ENCODE assay signal across 24 cellular contexts in genomic region chr13:78881746-78882145, GRCh38.
A peak's percentile ranks its signal among the peaks of the same experiment; 100 is the strongest.
DNase-seq lines count a peak whose midpoint lies in the region; ATAC-seq and TF ChIP-seq lines count a peak whose summit lies in the region.
"Had no signal": no experiment of that assay in that cellular context is flagged by ENCODE, and none has a peak within 500 bp of the region (broad histone marks: within the 10 kb centered on the region; RNA-seq: fewer than 3 reads in every experiment).

No MANE protein-coding gene starts in this region.

- ATAC-seq in right cardiac atrium: no peak
- no peak for ATAC-seq in stimulated activated naive CD8-positive, alpha-beta T cell treated with anti-CD3 and anti-CD28 coated beads, Interleukin-15, Interleukin-2, amounts not matched to agents 100 U/mL and 50 U/mL, for 24 hours
- ATAC-seq in aorta (ENCODE audit: low FRiP score): no peak
- ATAC-seq: activated CD8-positive, alpha-beta memory T cell treated with anti-CD3 and anti-CD28 coated beads, Interleukin-2, amount 10 ng/mL, durations not matched to agents 7 days and 5 days; natural killer cell treated with Interleukin-12 subunit alpha and Interleukin-12 subunit beta and Interleukin-15 and Interleukin-18, amount 100 ng/mL, for 72 hours had no signal

- H3K27ac ChIP-seq in right cardiac atrium (ENCODE audit: low read length) (no peak overlapping the region), aorta (ENCODE audit: low read depth in 1 of 2, low read length in 2 of 2) (no peak overlapping the region)
- H3K27ac ChIP-seq: esophagus squamous epithelium, SJSA1, thoracic aorta had no signal

- peaks cover 18% of the 10 kb centered on the region for H3K4me1 Mint-ChIP-seq in glutamatergic neuron (ENCODE audit: low read depth, unreplicated experiment)
- H3K4me1 Mint-ChIP-seq: activated CD8-positive, alpha-beta memory T cell treated with anti-CD3 and anti-CD28 coated beads, Interleukin-2, amount 10 ng/mL, durations not matched to agents 7 days and 5 days; B cell; central memory CD8-positive, alpha-beta T cell; immature natural killer cell; memory B cell had no signal

- H3K27me3 ChIP-seq in right cardiac atrium (ENCODE audit: control insufficient read depth, insufficient read depth): no peaks in the 10 kb centered on the region
- H3K27me3 ChIP-seq in aorta (ENCODE audit: control insufficient read depth in 1 of 2, insufficient read depth in 2 of 2, low read length in 1 of 2): peaks cover 0 to 2% of the 10 kb centered on the region in 2 donors
- H3K27me3 ChIP-seq: esophagus squamous epithelium had no signal

- peak overlapping the region; percentile 29 for H3K27ac Mint-ChIP-seq in glutamatergic neuron (ENCODE audit: unreplicated experiment)
- H3K27ac Mint-ChIP-seq: activated CD8-positive, alpha-beta memory T cell treated with anti-CD3 and anti-CD28 coated beads, Interleukin-2, amount 10 ng/mL, durations not matched to agents 7 days and 5 days; B cell; immature natural killer cell; memory B cell; natural killer cell treated with Interleukin-12 subunit alpha and Interleukin-12 subunit beta and Interleukin-15 and Interleukin-18, amount 100 ng/mL, for 72 hours had no signal

- DNase-seq in HEK293T (ENCODE audit: extremely low spot score) (peak; percentile 61), NCI-H1694 (lab: John Stamatoyannopoulos, UW) (peak; percentile 25), NCI-H446 (lab: John Stamatoyannopoulos, UW) (peak; percentile 2 to 54), glutamatergic neuron (no peak), right cardiac atrium (no peak), aorta (no peak)
- DNase-seq in stimulated activated naive CD8-positive, alpha-beta T cell treated with anti-CD3 and anti-CD28 coated beads, Interleukin-15, Interleukin-2, amounts not matched to agents 100 U/mL and 50 U/mL, for 24 hours: no peak
- DNase-seq: activated CD8-positive, alpha-beta memory T cell treated with anti-CD3 and anti-CD28 coated beads, Interleukin-2, amount 10 ng/mL, durations not matched to agents 7 days and 5 days; activated effector memory CD4-positive, alpha-beta T cell treated with anti-CD3 and anti-CD28 coated beads, Interleukin-2, amount 50 U/mL, for 16 hours; effector CD4-positive, alpha-beta T cell; esophagus squamous epithelium; head of caudate nucleus; immature natural killer cell; KBM-7; MV-4-11; small intestine; stimulated activated CD4-positive, alpha-beta T cell treated with anti-CD3 and anti-CD28 coated beads, Interleukin-4, amount 100 ng/mL, for 4 hours; stimulated activated CD8-positive, alpha-beta memory T cell treated with anti-CD3 and anti-CD28 coated beads, Interleukin-4, amount 100 ng/mL, for 48 hours had no signal

- no peak overlapping the region for H3K4me3 Mint-ChIP-seq in glutamatergic neuron (ENCODE audit: unreplicated experiment)
- H3K4me3 Mint-ChIP-seq: activated CD8-positive, alpha-beta memory T cell treated with anti-CD3 and anti-CD28 coated beads, Interleukin-2, amount 10 ng/mL, durations not matched to agents 7 days and 5 days; B cell; central memory CD8-positive, alpha-beta T cell; immature natural killer cell; memory B cell; natural killer cell treated with Interleukin-12 subunit alpha and Interleukin-12 subunit beta and Interleukin-15 and Interleukin-18, amount 100 ng/mL, for 72 hours had no signal

- intact Hi-C loops in right cardiac atrium (cut with DNase I) (no loop called here), aorta (cut with DNase I) (no loop called here)

- CTCF ChIA-PET in HEK293T (lab: Yijun Ruan, JAX): interaction anchor here (1.3 to 1.5 kb wide), 2 partner anchors 11 to 97 kb away, joined by 3 to 5 read pairs; no protein-coding TSS in a partner anchor

- H3K9me3 Mint-ChIP-seq in glutamatergic neuron (ENCODE audit: unreplicated experiment): peaks cover 6% of the 10 kb centered on the region
- H3K9me3 Mint-ChIP-seq: central memory CD8-positive, alpha-beta T cell had no signal

- H3K36me3 ChIP-seq in aorta (ENCODE audit: control insufficient read depth in 1 of 2, insufficient read depth in 2 of 2, low read length in 1 of 2): no peaks in the 10 kb centered on the region
- H3K36me3 ChIP-seq: esophagus squamous epithelium, SJSA1, thoracic aorta had no signal

- H3K4me1 ChIP-seq in right cardiac atrium (ENCODE audit: control insufficient read depth, insufficient read depth, low read length): no peaks in the 10 kb centered on the region
- H3K4me1 ChIP-seq in aorta (ENCODE audit: control insufficient read depth in 1 of 2, insufficient read depth in 2 of 2, low read length in 2 of 2): no peaks in the 10 kb centered on the region
- H3K4me1 ChIP-seq: esophagus squamous epithelium, SJSA1 had no signal

- no peak overlapping the region for H3K4me3 ChIP-seq in right cardiac atrium (ENCODE audit: low read length)
- no peak overlapping the region for H3K4me3 ChIP-seq in aorta (ENCODE audit: low read length in 2 of 2)
- H3K4me3 ChIP-seq: esophagus squamous epithelium, SJSA1, thoracic aorta had no signal

- H3K27me3 Mint-ChIP-seq in glutamatergic neuron (ENCODE audit: unreplicated experiment): no peaks in the 10 kb centered on the region
- H3K27me3 Mint-ChIP-seq: natural killer cell treated with Interleukin-12 subunit alpha and Interleukin-12 subunit beta and Interleukin-15 and Interleukin-18, amount 100 ng/mL, for 72 hours had no signal

- no peaks in the 10 kb centered on the region for H3K36me3 Mint-ChIP-seq in glutamatergic neuron (ENCODE audit: unreplicated experiment)
- H3K36me3 Mint-ChIP-seq: activated CD8-positive, alpha-beta memory T cell treated with anti-CD3 and anti-CD28 coated beads, Interleukin-2, amount 10 ng/mL, durations not matched to agents 7 days and 5 days; immature natural killer cell; memory B cell; natural killer cell treated with Interleukin-12 subunit alpha and Interleukin-12 subunit beta and Interleukin-15 and Interleukin-18, amount 100 ng/mL, for 72 hours had no signal

- H3K9me3 ChIP-seq in right cardiac atrium (ENCODE audit: control insufficient read depth, low read length) (no peaks in the 10 kb centered on the region), aorta (ENCODE audit: control insufficient read depth, low read length) (peaks cover 1% of the 10 kb centered on the region)
- H3K9me3 ChIP-seq: esophagus squamous epithelium, SJSA1, thoracic aorta had no signal

- TF ChIP-seq CTCF in glutamatergic neuron (IDR thresholded peaks at IDR 0.05; ENCODE audit: partially characterized antibody, unreplicated experiment): no peak

- POLR2A ChIA-PET in HEK293T (lab: Yijun Ruan, JAX): interaction anchor here (0.7 kb wide), 1 partner anchor 35 kb away, joined by 3 read pairs; no protein-coding TSS in a partner anchor

TF ChIP-seq in HEK293T, 16 proteins besides CTCF, POLR2A, EP300 and RAD21:
- TF ChIP-seq PKNOX1 (IDR thresholded peaks at IDR 0.05) (no peak), FOXM1 (IDR thresholded peaks at IDR 0.05; ENCODE audit: borderline replicate concordance) (no peak), FOXA1 (IDR thresholded peaks at IDR 0.05) (no peak), LEF1 (IDR thresholded peaks at IDR 0.05; ENCODE audit: borderline replicate concordance) (no peak), TARDBP (IDR thresholded peaks at IDR 0.05) (no peak), L3MBTL2 (conservative IDR thresholded peaks at IDR 0.05) (no peak), FOXK2 (IDR thresholded peaks at IDR 0.05) (no peak), HDGF (IDR thresholded peaks at IDR 0.05; ENCODE audit: borderline replicate concordance) (no peak), NFRKB (IDR thresholded peaks at IDR 0.05) (no peak), CTBP1 (IDR thresholded peaks at IDR 0.05; ENCODE audit: borderline replicate concordance) (no peak), BHLHE40 (IDR thresholded peaks at IDR 0.05; ENCODE audit: borderline replicate concordance) (no peak), SUZ12 (IDR thresholded peaks at IDR 0.05) (no peak), ARNT (IDR thresholded peaks at IDR 0.05) (no peak), SP1 (IDR thresholded peaks at IDR 0.05) (no peak), ELF4 (IDR thresholded peaks at IDR 0.05) (no peak)

Comparison
In these comparisons a context has a peak if more than half of its experiments do, and no peak if none do; other contexts are left out.
1. DNase-seq: peak in HEK293T (single experiment), NCI-H1694 (single experiment) and NCI-H446 (2 of 2); none in glutamatergic neuron (single experiment), right cardiac atrium (0 of 3), stimulated activated naive CD8-positive, alpha-beta T cell treated with anti-CD3 and anti-CD28 coated beads, Interleukin-15, Interleukin-2, amounts not matched to agents 100 U/mL and 50 U/mL, for 24 hours (single experiment) and aorta (0 of 2).